ENCODE assay signal across 10 cellular contexts in genomic region chr3:57758686-57759085, GRCh38. TPM values are rescaled to one million over a fixed set of nuclear protein-coding genes. Genes with fewer than 3 reads are reported as not detected.
DNase-seq lines count a peak whose midpoint lies in the region; ATAC-seq and TF ChIP-seq lines count a peak whose summit lies in the region.
"Had no signal": no experiment of that assay in that cellular context is flagged by ENCODE, and none has a peak within 500 bp of the region (broad histone marks: within the 10 kb centered on the region; RNA-seq: fewer than 3 reads in every experiment).

No MANE protein-coding gene starts in this region.

- H3K4me1 ChIP-seq in iPS-18a (ENCODE audit: control insufficient read depth, low read depth, low read length) (peaks cover 13% of the 10 kb centered on the region), stomach (peaks cover 28 to 72% (median 57%) of the 10 kb centered on the region in 4 donors)

- no peak for TF ChIP-seq POLR2A in stomach (IDR thresholded peaks at IDR 0.05)

- no peak for ATAC-seq in GM19467 (IDR thresholded peaks at IDR 0.05; ENCODE audit: unreplicated experiment)
- ATAC-seq: body of pancreas; stimulated activated memory B cell treated with anti-CD40 and anti-IgM and Interleukin-4, amounts not matched to agents 10 μg/mL and 1 μg/mL and 100 μg/mL, for 72 hours had no signal

- H3K27ac Mint-ChIP-seq in activated T-cell treated with anti-CD3 and anti-CD28 coated beads, Interleukin-2, amount 50 U/mL, for 24 hours: no peak overlapping the region
- H3K27ac Mint-ChIP-seq in activated T-helper 2 cell treated with anti-CD3 and anti-CD28 coated beads, Interferon-gamma antibody, Interleukin-2, Interleukin-4, amounts not matched to agents 10 μg/mL and 5 μg/mL and 100 μg/mL, durations not matched to agents 14 hours and 24 hours and 36 hours: no peak overlapping the region
- H3K27ac Mint-ChIP-seq: stimulated activated memory B cell treated with anti-CD40 and anti-IgM and Interleukin-4, amounts not matched to agents 10 μg/mL and 1 μg/mL and 100 μg/mL, for 72 hours had no signal

- H3K4me3 ChIP-seq in iPS-18a (ENCODE audit: low read length) (peak overlapping the region; percentile 89), stomach (peak overlapping the region; percentile 80 to 98 (median 94))
- H3K4me3 ChIP-seq: body of pancreas had no signal

- no peak for DNase-seq in activated T-cell treated with anti-CD3 and anti-CD28 coated beads, Interleukin-2, amount 50 U/mL, for 24 hours
- DNase-seq in activated T-cell treated with anti-CD3 and anti-CD28 coated beads, Interleukin-2, amount 50 U/mL, for 48 hours: no peak
- no peak for DNase-seq in activated T-helper 2 cell treated with anti-CD3 and anti-CD28 coated beads, Interferon-gamma antibody, Interleukin-2, Interleukin-4, amounts not matched to agents 10 μg/mL and 5 μg/mL and 100 μg/mL, durations not matched to agents 14 hours and 24 hours and 36 hours (ENCODE audit: low spot score)
- DNase-seq in stomach (no peak), HCEC 1CT (no peak), germinal center (ENCODE audit: low spot score) (no peak)
- DNase-seq: body of pancreas had no signal

- H3K9me3 Mint-ChIP-seq in activated T-cell treated with anti-CD3 and anti-CD28 coated beads, Interleukin-2, amount 50 U/mL, for 24 hours: no peaks in the 10 kb centered on the region
- H3K9me3 Mint-ChIP-seq in activated T-helper 2 cell treated with anti-CD3 and anti-CD28 coated beads, Interferon-gamma antibody, Interleukin-2, Interleukin-4, amounts not matched to agents 10 μg/mL and 5 μg/mL and 100 μg/mL, durations not matched to agents 14 hours and 24 hours and 36 hours: no peaks in the 10 kb centered on the region
- H3K9me3 Mint-ChIP-seq: stimulated activated memory B cell treated with anti-CD40 and anti-IgM and Interleukin-4, amounts not matched to agents 10 μg/mL and 1 μg/mL and 100 μg/mL, for 72 hours had no signal

- intact Hi-C loops in activated T-helper 2 cell treated with anti-CD3 and anti-CD28 coated beads, Interferon-gamma antibody, Interleukin-2, Interleukin-4, amounts not matched to agents 10 μg/mL and 5 μg/mL and 100 μg/mL, durations not matched to agents 14 hours and 24 hours and 36 hours (cut with micrococcal nuclease): loop anchor here (5.0 kb wide), 4 partner anchors 201 to 531 kb away; partner anchors contain the start of genes APPL1 and PDE12
- intact Hi-C loops in stomach (cut with DNase I; ENCODE audit: low total_unique reads): loop anchor here (10.0 kb wide), 1 partner anchor 54 kb away; no protein-coding TSS in a partner anchor

- peaks cover 7% of the 10 kb centered on the region for H3K36me3 ChIP-seq in iPS-18a (ENCODE audit: control insufficient read depth, low read depth, low read length)
- H3K36me3 ChIP-seq in stomach: peaks cover 3 to 25% (median 14%) of the 10 kb centered on the region in 4 donors

- no peak for TF ChIP-seq EP300 in stomach (IDR thresholded peaks at IDR 0.05)

- H3K36me3 Mint-ChIP-seq in activated T-cell treated with anti-CD3 and anti-CD28 coated beads, Interleukin-2, amount 50 U/mL, for 24 hours (ENCODE audit: low read depth): peaks cover 66% of the 10 kb centered on the region
- peaks cover 38% of the 10 kb centered on the region for H3K36me3 Mint-ChIP-seq in activated T-helper 2 cell treated with anti-CD3 and anti-CD28 coated beads, Interferon-gamma antibody, Interleukin-2, Interleukin-4, amounts not matched to agents 10 μg/mL and 5 μg/mL and 100 μg/mL, durations not matched to agents 14 hours and 24 hours and 36 hours (ENCODE audit: low read depth)

- peaks cover 63% of the 10 kb centered on the region for H3K4me1 Mint-ChIP-seq in activated T-cell treated with anti-CD3 and anti-CD28 coated beads, Interleukin-2, amount 50 U/mL, for 24 hours (ENCODE audit: low read depth)
- H3K4me1 Mint-ChIP-seq in activated T-helper 2 cell treated with anti-CD3 and anti-CD28 coated beads, Interferon-gamma antibody, Interleukin-2, Interleukin-4, amounts not matched to agents 10 μg/mL and 5 μg/mL and 100 μg/mL, durations not matched to agents 14 hours and 24 hours and 36 hours (ENCODE audit: low read depth): peaks cover 30% of the 10 kb centered on the region

- H3K4me3 Mint-ChIP-seq in activated T-cell treated with anti-CD3 and anti-CD28 coated beads, Interleukin-2, amount 50 U/mL, for 24 hours: peak overlapping the region; percentile 97
- H3K4me3 Mint-ChIP-seq in activated T-helper 2 cell treated with anti-CD3 and anti-CD28 coated beads, Interferon-gamma antibody, Interleukin-2, Interleukin-4, amounts not matched to agents 10 μg/mL and 5 μg/mL and 100 μg/mL, durations not matched to agents 14 hours and 24 hours and 36 hours (ENCODE audit: low read depth): peak overlapping the region; percentile 95

- H3K27ac ChIP-seq in iPS-18a (ENCODE audit: low read length): no peak overlapping the region
- no peak overlapping the region for H3K27ac ChIP-seq in stomach
- H3K27ac ChIP-seq: body of pancreas had no signal

- no peak overlapping the region for H3K9ac ChIP-seq in iPS-18a (ENCODE audit: low read length)

- H3K27me3 ChIP-seq in iPS-18a (ENCODE audit: control insufficient read depth, insufficient read depth, low read length) (peaks cover 9% of the 10 kb centered on the region), stomach (no peaks in the 10 kb centered on the region)
- H3K27me3 ChIP-seq: body of pancreas had no signal

- H3K9me3 ChIP-seq in iPS-18a (ENCODE audit: control insufficient read depth, low read depth, low read length) (no peaks in the 10 kb centered on the region), stomach (no peaks in the 10 kb centered on the region)
- H3K9me3 ChIP-seq: body of pancreas had no signal

- H3K27me3 Mint-ChIP-seq in activated T-cell treated with anti-CD3 and anti-CD28 coated beads, Interleukin-2, amount 50 U/mL, for 24 hours: no peaks in the 10 kb centered on the region
- H3K27me3 Mint-ChIP-seq in activated T-helper 2 cell treated with anti-CD3 and anti-CD28 coated beads, Interferon-gamma antibody, Interleukin-2, Interleukin-4, amounts not matched to agents 10 μg/mL and 5 μg/mL and 100 μg/mL, durations not matched to agents 14 hours and 24 hours and 36 hours (ENCODE audit: low read depth): peaks cover 5% of the 10 kb centered on the region
- H3K27me3 Mint-ChIP-seq: stimulated activated memory B cell treated with anti-CD40 and anti-IgM and Interleukin-4, amounts not matched to agents 10 μg/mL and 1 μg/mL and 100 μg/mL, for 72 hours had no signal

- 66 to 81% (median 73%) methylated on average over 2 of the region's 2 CpGs for WGBS in stomach, 5 donors

- TF ChIP-seq CTCF in stomach (IDR thresholded peaks at IDR 0.05): no peak

RNA-seq across cellular contexts. Expression of gene SLMAP, which starts 2.6 kb away (rescaled TPM):
- 58.2 TPM in 2 replicates for total RNA-seq in activated T-helper 2 cell treated with anti-CD3 and anti-CD28 coated beads, Interferon-gamma antibody, Interleukin-2, Interleukin-4, amounts not matched to agents 10 μg/mL and 5 μg/mL and 100 μg/mL, durations not matched to agents 14 hours and 24 hours and 36 hours
- 100 to 1,000 TPM; 123 to 534 (median 292) TPM for total RNA-seq in stomach
- 10 to 100 TPM; 23.9 to 41.2 (median 26.7) TPM for polyA plus RNA-seq in stomach
